2 cellular contexts compared by ENCODE assay signal in the genomic region with DNA sequence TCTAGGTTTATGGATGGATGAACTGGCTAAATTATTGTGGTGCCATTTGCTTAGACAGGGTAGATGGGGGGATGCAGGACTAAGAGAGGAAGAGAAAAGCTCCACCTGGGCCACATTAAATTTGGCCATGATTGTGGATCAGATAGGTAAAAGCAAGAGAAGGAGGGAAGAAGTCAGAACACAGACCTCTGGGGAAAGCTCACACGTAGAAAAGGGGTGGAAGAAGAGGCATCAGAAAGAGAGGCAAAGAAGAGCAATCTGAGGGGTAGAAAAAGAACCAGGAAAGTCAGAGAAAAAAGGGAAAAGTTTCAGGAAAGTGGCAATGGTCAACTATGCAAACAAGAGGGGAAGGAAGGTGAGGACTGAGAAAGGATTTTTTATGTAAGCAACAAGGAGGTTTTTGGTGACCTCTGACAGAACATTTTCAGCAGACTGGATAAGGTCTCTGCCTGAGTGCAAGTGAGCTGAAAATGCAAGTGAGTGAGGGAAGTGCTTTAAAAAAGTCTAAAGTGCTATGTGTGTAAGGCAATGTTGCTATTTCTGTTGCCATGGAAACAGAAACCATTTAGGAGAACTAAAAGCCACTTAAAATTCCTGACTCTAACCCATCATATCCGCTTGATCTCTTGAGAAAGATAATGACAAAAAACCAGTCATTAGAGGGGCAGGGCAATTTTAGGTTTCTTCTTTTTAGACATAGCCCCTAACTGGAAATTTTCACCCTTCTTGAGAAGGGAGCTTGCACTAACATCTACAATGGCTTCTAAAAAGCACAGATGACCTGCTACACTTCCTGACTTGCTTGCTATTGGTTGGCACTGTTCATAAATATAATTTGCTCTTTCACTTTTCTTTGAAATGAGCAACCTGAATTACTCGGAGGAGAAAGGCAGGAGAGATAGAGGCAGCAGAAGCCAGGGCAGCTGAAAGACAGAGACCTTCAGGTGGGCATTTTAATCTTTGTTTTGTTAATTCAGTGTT.
TF ChIP-seq lines count a peak whose summit lies in the region.

A gene with protein sequence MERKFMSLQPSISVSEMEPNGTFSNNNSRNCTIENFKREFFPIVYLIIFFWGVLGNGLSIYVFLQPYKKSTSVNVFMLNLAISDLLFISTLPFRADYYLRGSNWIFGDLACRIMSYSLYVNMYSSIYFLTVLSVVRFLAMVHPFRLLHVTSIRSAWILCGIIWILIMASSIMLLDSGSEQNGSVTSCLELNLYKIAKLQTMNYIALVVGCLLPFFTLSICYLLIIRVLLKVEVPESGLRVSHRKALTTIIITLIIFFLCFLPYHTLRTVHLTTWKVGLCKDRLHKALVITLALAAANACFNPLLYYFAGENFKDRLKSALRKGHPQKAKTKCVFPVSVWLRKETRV (plus strand): TSS at position 856 of the 981 bp plus-strand sequence. CDS start 52,889 bp downstream, outside the sequence.

TF ChIP-seq in GM23338, 12 proteins besides CTCF, POLR2A, EP300 and RAD21 (continued from another document):
- TF ChIP-seq ZNF114 (CRISPR knock-in tag; IDR thresholded peaks at IDR 0.05) (no peak), JUNB (IDR thresholded peaks at IDR 0.05; ENCODE audit: unreplicated experiment) (no peak), STAT1 (IDR thresholded peaks at IDR 0.05; ENCODE audit: unreplicated experiment) (no peak), EZH2phosphoT487 (IDR thresholded peaks at IDR 0.05; ENCODE audit: unreplicated experiment) (no peak), NANOG (IDR thresholded peaks at IDR 0.05; ENCODE audit: borderline replicate concordance) (no peak), CREB1 (CRISPR knock-in tag; IDR thresholded peaks at IDR 0.05; ENCODE audit: low read depth) (no peak)
- TF ChIP-seq, protein P1, sequence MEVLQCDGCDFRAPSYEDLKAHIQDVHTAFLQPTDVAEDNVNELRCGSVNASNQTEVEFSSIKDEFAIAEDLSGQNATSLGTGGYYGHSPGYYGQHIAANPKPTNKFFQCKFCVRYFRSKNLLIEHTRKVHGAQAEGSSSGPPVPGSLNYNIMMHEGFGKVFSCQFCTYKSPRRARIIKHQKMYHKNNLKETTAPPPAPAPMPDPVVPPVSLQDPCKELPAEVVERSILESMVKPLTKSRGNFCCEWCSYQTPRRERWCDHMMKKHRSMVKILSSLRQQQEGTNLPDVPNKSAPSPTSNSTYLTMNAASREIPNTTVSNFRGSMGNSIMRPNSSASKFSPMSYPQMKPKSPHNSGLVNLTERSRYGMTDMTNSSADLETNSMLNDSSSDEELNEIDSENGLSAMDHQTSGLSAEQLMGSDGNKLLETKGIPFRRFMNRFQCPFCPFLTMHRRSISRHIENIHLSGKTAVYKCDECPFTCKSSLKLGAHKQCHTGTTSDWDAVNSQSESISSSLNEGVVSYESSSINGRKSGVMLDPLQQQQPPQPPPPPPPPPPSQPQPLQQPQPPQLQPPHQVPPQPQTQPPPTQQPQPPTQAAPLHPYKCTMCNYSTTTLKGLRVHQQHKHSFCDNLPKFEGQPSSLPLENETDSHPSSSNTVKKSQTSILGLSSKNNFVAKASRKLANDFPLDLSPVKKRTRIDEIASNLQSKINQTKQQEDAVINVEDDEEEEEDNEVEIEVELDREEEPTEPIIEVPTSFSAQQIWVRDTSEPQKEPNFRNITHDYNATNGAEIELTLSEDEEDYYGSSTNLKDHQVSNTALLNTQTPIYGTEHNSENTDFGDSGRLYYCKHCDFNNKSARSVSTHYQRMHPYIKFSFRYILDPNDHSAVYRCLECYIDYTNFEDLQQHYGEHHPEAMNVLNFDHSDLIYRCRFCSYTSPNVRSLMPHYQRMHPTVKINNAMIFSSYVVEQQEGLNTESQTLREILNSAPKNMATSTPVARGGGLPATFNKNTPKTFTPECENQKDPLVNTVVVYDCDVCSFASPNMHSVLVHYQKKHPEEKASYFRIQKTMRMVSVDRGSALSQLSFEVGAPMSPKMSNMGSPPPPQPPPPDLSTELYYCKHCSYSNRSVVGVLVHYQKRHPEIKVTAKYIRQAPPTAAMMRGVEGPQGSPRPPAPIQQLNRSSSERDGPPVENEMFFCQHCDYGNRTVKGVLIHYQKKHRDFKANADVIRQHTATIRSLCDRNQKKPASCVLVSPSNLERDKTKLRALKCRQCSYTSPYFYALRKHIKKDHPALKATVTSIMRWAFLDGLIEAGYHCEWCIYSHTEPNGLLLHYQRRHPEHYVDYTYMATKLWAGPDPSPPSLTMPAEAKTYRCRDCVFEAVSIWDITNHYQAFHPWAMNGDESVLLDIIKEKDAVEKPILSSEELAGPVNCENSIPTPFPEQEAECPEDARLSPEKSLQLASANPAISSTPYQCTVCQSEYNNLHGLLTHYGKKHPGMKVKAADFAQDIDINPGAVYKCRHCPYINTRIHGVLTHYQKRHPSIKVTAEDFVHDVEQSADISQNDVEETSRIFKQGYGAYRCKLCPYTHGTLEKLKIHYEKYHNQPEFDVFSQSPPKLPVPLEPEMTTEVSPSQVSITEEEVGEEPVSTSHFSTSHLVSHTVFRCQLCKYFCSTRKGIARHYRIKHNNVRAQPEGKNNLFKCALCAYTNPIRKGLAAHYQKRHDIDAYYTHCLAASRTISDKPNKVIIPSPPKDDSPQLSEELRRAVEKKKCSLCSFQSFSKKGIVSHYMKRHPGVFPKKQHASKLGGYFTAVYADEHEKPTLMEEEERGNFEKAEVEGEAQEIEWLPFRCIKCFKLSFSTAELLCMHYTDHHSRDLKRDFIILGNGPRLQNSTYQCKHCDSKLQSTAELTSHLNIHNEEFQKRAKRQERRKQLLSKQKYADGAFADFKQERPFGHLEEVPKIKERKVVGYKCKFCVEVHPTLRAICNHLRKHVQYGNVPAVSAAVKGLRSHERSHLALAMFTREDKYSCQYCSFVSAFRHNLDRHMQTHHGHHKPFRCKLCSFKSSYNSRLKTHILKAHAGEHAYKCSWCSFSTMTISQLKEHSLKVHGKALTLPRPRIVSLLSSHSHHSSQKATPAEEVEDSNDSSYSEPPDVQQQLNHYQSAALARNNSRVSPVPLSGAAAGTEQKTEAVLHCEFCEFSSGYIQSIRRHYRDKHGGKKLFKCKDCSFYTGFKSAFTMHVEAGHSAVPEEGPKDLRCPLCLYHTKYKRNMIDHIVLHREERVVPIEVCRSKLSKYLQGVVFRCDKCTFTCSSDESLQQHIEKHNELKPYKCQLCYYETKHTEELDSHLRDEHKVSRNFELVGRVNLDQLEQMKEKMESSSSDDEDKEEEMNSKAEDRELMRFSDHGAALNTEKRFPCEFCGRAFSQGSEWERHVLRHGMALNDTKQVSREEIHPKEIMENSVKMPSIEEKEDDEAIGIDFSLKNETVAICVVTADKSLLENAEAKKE (CRISPR knock-in tag; IDR thresholded peaks at IDR 0.05): no peak
- TF ChIP-seq, protein P2, sequence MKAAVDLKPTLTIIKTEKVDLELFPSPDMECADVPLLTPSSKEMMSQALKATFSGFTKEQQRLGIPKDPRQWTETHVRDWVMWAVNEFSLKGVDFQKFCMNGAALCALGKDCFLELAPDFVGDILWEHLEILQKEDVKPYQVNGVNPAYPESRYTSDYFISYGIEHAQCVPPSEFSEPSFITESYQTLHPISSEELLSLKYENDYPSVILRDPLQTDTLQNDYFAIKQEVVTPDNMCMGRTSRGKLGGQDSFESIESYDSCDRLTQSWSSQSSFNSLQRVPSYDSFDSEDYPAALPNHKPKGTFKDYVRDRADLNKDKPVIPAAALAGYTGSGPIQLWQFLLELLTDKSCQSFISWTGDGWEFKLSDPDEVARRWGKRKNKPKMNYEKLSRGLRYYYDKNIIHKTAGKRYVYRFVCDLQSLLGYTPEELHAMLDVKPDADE (IDR thresholded peaks at IDR 0.05): no peak
TF ChIP-seq in GM23338: peak in this region for 0.

TF ChIP-seq in neural cell, 6 proteins besides CTCF, POLR2A, EP300 and RAD21 (continued from another document):
- TF ChIP-seq, protein P3, sequence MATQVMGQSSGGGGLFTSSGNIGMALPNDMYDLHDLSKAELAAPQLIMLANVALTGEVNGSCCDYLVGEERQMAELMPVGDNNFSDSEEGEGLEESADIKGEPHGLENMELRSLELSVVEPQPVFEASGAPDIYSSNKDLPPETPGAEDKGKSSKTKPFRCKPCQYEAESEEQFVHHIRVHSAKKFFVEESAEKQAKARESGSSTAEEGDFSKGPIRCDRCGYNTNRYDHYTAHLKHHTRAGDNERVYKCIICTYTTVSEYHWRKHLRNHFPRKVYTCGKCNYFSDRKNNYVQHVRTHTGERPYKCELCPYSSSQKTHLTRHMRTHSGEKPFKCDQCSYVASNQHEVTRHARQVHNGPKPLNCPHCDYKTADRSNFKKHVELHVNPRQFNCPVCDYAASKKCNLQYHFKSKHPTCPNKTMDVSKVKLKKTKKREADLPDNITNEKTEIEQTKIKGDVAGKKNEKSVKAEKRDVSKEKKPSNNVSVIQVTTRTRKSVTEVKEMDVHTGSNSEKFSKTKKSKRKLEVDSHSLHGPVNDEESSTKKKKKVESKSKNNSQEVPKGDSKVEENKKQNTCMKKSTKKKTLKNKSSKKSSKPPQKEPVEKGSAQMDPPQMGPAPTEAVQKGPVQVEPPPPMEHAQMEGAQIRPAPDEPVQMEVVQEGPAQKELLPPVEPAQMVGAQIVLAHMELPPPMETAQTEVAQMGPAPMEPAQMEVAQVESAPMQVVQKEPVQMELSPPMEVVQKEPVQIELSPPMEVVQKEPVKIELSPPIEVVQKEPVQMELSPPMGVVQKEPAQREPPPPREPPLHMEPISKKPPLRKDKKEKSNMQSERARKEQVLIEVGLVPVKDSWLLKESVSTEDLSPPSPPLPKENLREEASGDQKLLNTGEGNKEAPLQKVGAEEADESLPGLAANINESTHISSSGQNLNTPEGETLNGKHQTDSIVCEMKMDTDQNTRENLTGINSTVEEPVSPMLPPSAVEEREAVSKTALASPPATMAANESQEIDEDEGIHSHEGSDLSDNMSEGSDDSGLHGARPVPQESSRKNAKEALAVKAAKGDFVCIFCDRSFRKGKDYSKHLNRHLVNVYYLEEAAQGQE (IDR thresholded peaks at IDR 0.05; ENCODE audit: borderline replicate concordance): no peak
- TF ChIP-seq EZH2 (IDR thresholded peaks at IDR 0.05; ENCODE audit: borderline replicate concordance, insufficient read depth, low read length, poor library complexity, severe bottlenecking): no peak
